In genomic region chr16:50151744-50152143, GRCh38 we compare ENCODE assay signal across 8 cellular contexts. TPM values are rescaled to one million over a fixed set of nuclear protein-coding genes. Genes with fewer than 3 reads are reported as not detected.
DNase-seq lines count a peak whose midpoint lies in the region; ATAC-seq and TF ChIP-seq lines count a peak whose summit lies in the region.

No MANE protein-coding gene starts in this region.

- H3K4me3 ChIP-seq in SK-N-SH (ENCODE audit: low read depth in 2 of 2, low read length in 1 of 2) (peak overlapping the region in 1 of 2 experiments; percentile 80; a peak in 2 of 4 replicates), thymus (ENCODE audit: low read length) (peak overlapping the region; percentile 85)

- H3K27ac Mint-ChIP-seq in activated T-helper 2 cell treated with anti-CD3 and anti-CD28 coated beads, Interferon-gamma antibody, Interleukin-2, Interleukin-4, amounts not matched to agents 10 μg/mL and 5 μg/mL and 100 μg/mL, durations not matched to agents 14 hours and 24 hours and 36 hours: peak overlapping the region; percentile 96
- peak overlapping the region; percentile 96 for H3K27ac Mint-ChIP-seq in mesothelial cell of epicardium

- peak overlapping the region; percentile 95; the same call in 1 of the 2 replicates for H3K9ac ChIP-seq in SK-N-SH

- H3K27me3 Mint-ChIP-seq in activated T-helper 2 cell treated with anti-CD3 and anti-CD28 coated beads, Interferon-gamma antibody, Interleukin-2, Interleukin-4, amounts not matched to agents 10 μg/mL and 5 μg/mL and 100 μg/mL, durations not matched to agents 14 hours and 24 hours and 36 hours (ENCODE audit: low read depth): no peaks in the 10 kb centered on the region
- H3K27me3 Mint-ChIP-seq in mesothelial cell of epicardium (ENCODE audit: low read depth): no peaks in the 10 kb centered on the region

- no peaks in the 10 kb centered on the region for H3K9me3 Mint-ChIP-seq in activated T-helper 2 cell treated with anti-CD3 and anti-CD28 coated beads, Interferon-gamma antibody, Interleukin-2, Interleukin-4, amounts not matched to agents 10 μg/mL and 5 μg/mL and 100 μg/mL, durations not matched to agents 14 hours and 24 hours and 36 hours
- no peaks in the 10 kb centered on the region for H3K9me3 Mint-ChIP-seq in mesothelial cell of epicardium

- no peak for DNase-seq in SK-N-SH
- no peak for DNase-seq in activated T-helper 2 cell treated with anti-CD3 and anti-CD28 coated beads, Interferon-gamma antibody, Interleukin-2, Interleukin-4, amounts not matched to agents 10 μg/mL and 5 μg/mL and 100 μg/mL, durations not matched to agents 14 hours and 24 hours and 36 hours (ENCODE audit: low spot score)
- DNase-seq in mesothelial cell of epicardium (ENCODE audit: low spot score in 2 of 2, unreplicated experiment in 2 of 2): no peak
- no peak for DNase-seq in GM10248 (ENCODE audit: extremely low spot score)

- TF ChIP-seq RAD21 in SK-N-SH (IDR thresholded peaks at IDR 0.05; ENCODE audit: low read length): no peak

- H3K9me2 ChIP-seq in SK-N-SH: no peaks in the 10 kb centered on the region

- peaks cover 30% of the 10 kb centered on the region for H4K20me1 ChIP-seq in SK-N-SH (ENCODE audit: insufficient read depth)

- TF ChIP-seq CTCF in SK-N-SH (IDR thresholded peaks at IDR 0.05) (no peak), mesothelial cell of epicardium (IDR thresholded peaks at IDR 0.05; ENCODE audit: unreplicated experiment) (no peak), GM10248 (IDR thresholded peaks at IDR 0.05; ENCODE audit: control extremely low read depth, extremely low read depth, low read depth, missing control alignments) (no peak)

- peaks cover 14% of the 10 kb centered on the region for H3K36me3 Mint-ChIP-seq in activated T-helper 2 cell treated with anti-CD3 and anti-CD28 coated beads, Interferon-gamma antibody, Interleukin-2, Interleukin-4, amounts not matched to agents 10 μg/mL and 5 μg/mL and 100 μg/mL, durations not matched to agents 14 hours and 24 hours and 36 hours (ENCODE audit: low read depth)
- no peaks in the 10 kb centered on the region for H3K36me3 Mint-ChIP-seq in mesothelial cell of epicardium

- peaks cover 6% of the 10 kb centered on the region for H3F3A ChIP-seq in SK-N-SH (replicated peaks; ENCODE audit: insufficient read depth)

- no peak for ATAC-seq in SK-N-SH treated with all-trans-retinoic acid at 6 μM for 48 hours
- no peak for ATAC-seq in GM18498 (IDR thresholded peaks at IDR 0.05; ENCODE audit: unreplicated experiment)
- ATAC-seq in HG03521 (IDR thresholded peaks at IDR 0.05; ENCODE audit: unreplicated experiment): no peak

- 98% methylated on average over 12 of the region's 12 CpGs for WGBS in SK-N-SH (ENCODE audit: low lambda C conversion rate)
- WGBS in thymus: 98% methylated on average over 12 of the region's 12 CpGs

- H2AFZ ChIP-seq in SK-N-SH (ENCODE audit: low read depth): peak overlapping the region; percentile 99

- peak overlapping the region; percentile 90 for H3K4me3 Mint-ChIP-seq in activated T-helper 2 cell treated with anti-CD3 and anti-CD28 coated beads, Interferon-gamma antibody, Interleukin-2, Interleukin-4, amounts not matched to agents 10 μg/mL and 5 μg/mL and 100 μg/mL, durations not matched to agents 14 hours and 24 hours and 36 hours (ENCODE audit: low read depth)
- H3K4me3 Mint-ChIP-seq in mesothelial cell of epicardium: peak overlapping the region; percentile 89

- H3K36me3 ChIP-seq in SK-N-SH (replicated peaks in 1 of 2; ENCODE audit: control insufficient read depth in 1 of 2, insufficient read depth in 2 of 2, low read length in 1 of 2) (no peaks in the 10 kb centered on the region), thymus (ENCODE audit: control insufficient read depth, insufficient read depth) (no peaks in the 10 kb centered on the region)

- POLR2A ChIA-PET in SK-N-SH (lab: Yijun Ruan, JAX): no interaction called here
- POLR2A ChIA-PET in GM10248 (lab: Yijun Ruan, JAX): interaction anchor here (0.5 to 1.0 kb wide), 2 partner anchors 28 to 30 kb away, joined by 3 to 4 read pairs; no protein-coding TSS in a partner anchor

- intact Hi-C loops in activated T-helper 2 cell treated with anti-CD3 and anti-CD28 coated beads, Interferon-gamma antibody, Interleukin-2, Interleukin-4, amounts not matched to agents 10 μg/mL and 5 μg/mL and 100 μg/mL, durations not matched to agents 14 hours and 24 hours and 36 hours (cut with micrococcal nuclease): loop anchor here (1.0 to 5.0 kb wide), 6 partner anchors 15 to 589 kb away; partner anchors contain the start of genes CNEP1R1 and HEATR3

- TF ChIP-seq EP300 in SK-N-SH (IDR thresholded peaks at IDR 0.05; ENCODE audit: borderline replicate concordance in 1 of 2, low read depth in 1 of 2, low read length in 1 of 2): no peak

- peak overlapping the region; percentile 99; the same call in 1 of the 2 replicates for H3K4me2 ChIP-seq in SK-N-SH

- H3K9me3 ChIP-seq in SK-N-SH: no peaks in the 10 kb centered on the region
- H3K9me3 ChIP-seq in thymus (ENCODE audit: control insufficient read depth): no peaks in the 10 kb centered on the region

- H3K4me1 ChIP-seq in SK-N-SH (ENCODE audit: control insufficient read depth in 1 of 2, insufficient read depth in 2 of 2, low read depth in 1 of 2, low read length in 1 of 2): peaks cover 8 to 12% of the 10 kb centered on the region in 2 experiments; a peak in 2 of 4 replicates
- peaks cover 22% of the 10 kb centered on the region for H3K4me1 ChIP-seq in thymus (ENCODE audit: control insufficient read depth, insufficient read depth, low read length)

- H3K27me3 ChIP-seq in SK-N-SH (ENCODE audit: insufficient read depth) (no peaks in the 10 kb centered on the region), thymus (ENCODE audit: control insufficient read depth, insufficient read depth) (no peaks in the 10 kb centered on the region)

- peaks cover 27% of the 10 kb centered on the region for H3K4me1 Mint-ChIP-seq in activated T-helper 2 cell treated with anti-CD3 and anti-CD28 coated beads, Interferon-gamma antibody, Interleukin-2, Interleukin-4, amounts not matched to agents 10 μg/mL and 5 μg/mL and 100 μg/mL, durations not matched to agents 14 hours and 24 hours and 36 hours (ENCODE audit: low read depth)
- peaks cover 27% of the 10 kb centered on the region for H3K4me1 Mint-ChIP-seq in mesothelial cell of epicardium

- peaks cover 30% of the 10 kb centered on the region for H3K79me2 ChIP-seq in SK-N-SH (ENCODE audit: insufficient read depth)

- CTCF ChIA-PET in SK-N-SH (lab: Yijun Ruan, JAX): interaction anchor here (2.4 to 2.6 kb wide), 2 partner anchors 59 to 126 kb away, joined by 8 read pairs; partner anchors contain the start of gene CNEP1R1
- CTCF ChIA-PET in GM10248 (lab: Yijun Ruan, JAX): interaction anchor here (0.7 to 2.1 kb wide), 9 partner anchors 10 to 126 kb away, joined by 3 to 9 read pairs (median 5); partner anchors contain the start of gene CNEP1R1

- peak overlapping the region in 1 of 2 experiments; percentile 90; a peak in 1 of 4 replicates for H3K27ac ChIP-seq in SK-N-SH (ENCODE audit: low read depth in 2 of 2, low read length in 1 of 2)
- peak overlapping the region; percentile 18 for H3K27ac ChIP-seq in thymus (ENCODE audit: low read depth)

TF ChIP-seq in SK-N-SH, 30 proteins besides CTCF, POLR2A, EP300 and RAD21 (continues in another document):
- TF ChIP-seq FOSL2 (IDR thresholded peaks at IDR 0.05; ENCODE audit: borderline replicate concordance, low read depth): no peak
- TF ChIP-seq YY1 (IDR thresholded peaks at IDR 0.05; ENCODE audit: low read depth): no peak
- no peak for TF ChIP-seq USF1 (IDR thresholded peaks at IDR 0.05; ENCODE audit: borderline replicate concordance, low read depth)
- TF ChIP-seq TEAD4 (IDR thresholded peaks at IDR 0.05; ENCODE audit: borderline replicate concordance, insufficient read depth): no peak
- no peak for TF ChIP-seq NFIC (IDR thresholded peaks at IDR 0.05; ENCODE audit: borderline replicate concordance)
- no peak for TF ChIP-seq MEF2A (IDR thresholded peaks at IDR 0.05; ENCODE audit: borderline replicate concordance, low read depth)

TF ChIP-seq in SK-N-SH treated with all-trans-retinoic acid at 6 μM for 48 hours, 23 proteins besides CTCF, POLR2A, EP300 and RAD21 (continues in another document):
- TF ChIP-seq CSRNP3 (CRISPR knock-in tag; IDR thresholded peaks at IDR 0.05): no peak
- TF ChIP-seq ZNF70 (CRISPR knock-in tag; IDR thresholded peaks at IDR 0.05): no peak
- TF ChIP-seq BACH2 (CRISPR knock-in tag; IDR thresholded peaks at IDR 0.05; ENCODE audit: borderline replicate concordance): no peak
- TF ChIP-seq ARNTL (CRISPR knock-in tag; IDR thresholded peaks at IDR 0.05; ENCODE audit: borderline replicate concordance, low read depth): no peak
- TF ChIP-seq ISL1 (CRISPR knock-in tag; IDR thresholded peaks at IDR 0.05): no peak
- TF ChIP-seq ZNF565 (CRISPR knock-in tag; conservative IDR thresholded peaks at IDR 0.05; ENCODE audit: low read depth): no peak
- no peak for TF ChIP-seq ZC3H10 (CRISPR knock-in tag; IDR thresholded peaks at IDR 0.05)

RNA-seq across cellular contexts. Expression of gene TENT4B, which starts 1.4 kb away (rescaled TPM):
- polyA plus RNA-seq in SK-N-SH (2012; rRNA removed) (5.6 and 6.7 TPM in 2 replicates), thymus (8.1 TPM)
- 6.1 and 6.6 TPM in 2 replicates for polyA plus RNA-seq in SK-N-SH (2012; cell fraction: cytosol; rRNA removed)
- 4.4 and 10.1 TPM in 2 replicates for polyA plus RNA-seq in SK-N-SH (2012; cell fraction: nucleus; rRNA removed)
- total RNA-seq in activated T-helper 2 cell treated with anti-CD3 and anti-CD28 coated beads, Interferon-gamma antibody, Interleukin-2, Interleukin-4, amounts not matched to agents 10 μg/mL and 5 μg/mL and 100 μg/mL, durations not matched to agents 14 hours and 24 hours and 36 hours: 15.9 and 16.8 TPM in 2 replicates
- 10.9 to 11.5 TPM (median 11.3 TPM) in 3 replicates for total RNA-seq in mesothelial cell of epicardium
